ENCODE assay signal across 12 cellular contexts in the genomic region with DNA sequence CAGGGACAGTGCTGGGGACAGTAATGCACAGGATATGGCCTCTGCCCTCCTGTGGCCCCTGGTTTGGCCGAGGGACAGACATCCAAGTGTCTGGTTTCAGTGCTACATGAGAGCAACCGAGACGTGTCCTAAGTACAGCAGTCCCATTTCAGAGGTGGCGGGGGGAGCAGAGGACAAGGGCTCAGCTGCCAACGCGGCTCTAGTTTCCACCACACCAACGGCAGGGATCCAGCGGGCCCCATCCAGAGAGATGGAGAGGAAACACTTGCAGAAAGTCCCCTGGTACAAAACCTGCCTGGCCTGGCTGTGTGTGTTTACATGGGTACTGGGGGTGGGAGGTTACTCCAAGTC.
"Had no signal": no experiment of that assay in that cellular context is flagged by ENCODE, and none has a peak within 500 bp of the region (broad histone marks: within the 10 kb centered on the region; RNA-seq: fewer than 3 reads in every experiment).

No MANE protein-coding gene starts in this region.

- H3K4me1 ChIP-seq: tibial artery had no signal

- H3K4me1 Mint-ChIP-seq: endodermal cell had no signal

- H3K27me3 ChIP-seq: foreskin keratinocyte had no signal

- DNase-seq: activated naive CD8-positive, alpha-beta T cell treated with anti-CD3 and anti-CD28 coated beads, Interleukin-2, amount 10 ng/mL, durations not matched to agents 7 days and 5 days; anterior cingulate cortex; foreskin keratinocyte; heart left ventricle; left ventricle myocardium superior; mesenchymal stem cell; stimulated activated CD4-positive, alpha-beta T cell treated with anti-CD3 and anti-CD28 coated beads, Interleukin-15, amount 100 ng/mL, for 24 hours; T1000 had no signal

- H3K9me3 Mint-ChIP-seq: activated CD4-positive, alpha-beta memory T cell treated with anti-CD3 and anti-CD28 coated beads, Interleukin-2, amount 10 ng/mL, durations not matched to agents 7 days and 5 days; activated naive CD8-positive, alpha-beta T cell treated with anti-CD3 and anti-CD28 coated beads, Interleukin-2, amount 10 ng/mL, durations not matched to agents 7 days and 5 days; activated T-helper 2 cell treated with anti-CD3 and anti-CD28 coated beads, Interferon-gamma antibody, Interleukin-2, Interleukin-4, amounts not matched to agents 10 μg/mL and 5 μg/mL and 100 μg/mL, durations not matched to agents 14 hours and 24 hours and 36 hours; endodermal cell had no signal

- H3K9me3 ChIP-seq: heart left ventricle, tibial artery had no signal

- H3K4me3 ChIP-seq: heart left ventricle, tibial artery had no signal

- H3K27ac Mint-ChIP-seq: activated CD4-positive, alpha-beta memory T cell treated with anti-CD3 and anti-CD28 coated beads, Interleukin-2, amount 10 ng/mL, durations not matched to agents 7 days and 5 days; activated T-helper 2 cell treated with anti-CD3 and anti-CD28 coated beads, Interferon-gamma antibody, Interleukin-2, Interleukin-4, amounts not matched to agents 10 μg/mL and 5 μg/mL and 100 μg/mL, durations not matched to agents 14 hours and 24 hours and 36 hours; endodermal cell had no signal

- H3K27ac ChIP-seq: foreskin keratinocyte, heart left ventricle, tibial artery had no signal

- ATAC-seq: foreskin keratinocyte, heart left ventricle, left ventricle myocardium superior had no signal

- H3K4me3 Mint-ChIP-seq: activated CD4-positive, alpha-beta memory T cell treated with anti-CD3 and anti-CD28 coated beads, Interleukin-2, amount 10 ng/mL, durations not matched to agents 7 days and 5 days; activated naive CD8-positive, alpha-beta T cell treated with anti-CD3 and anti-CD28 coated beads, Interleukin-2, amount 10 ng/mL, durations not matched to agents 7 days and 5 days; endodermal cell had no signal

- H3K27me3 Mint-ChIP-seq: activated CD4-positive, alpha-beta memory T cell treated with anti-CD3 and anti-CD28 coated beads, Interleukin-2, amount 10 ng/mL, durations not matched to agents 7 days and 5 days; activated naive CD8-positive, alpha-beta T cell treated with anti-CD3 and anti-CD28 coated beads, Interleukin-2, amount 10 ng/mL, durations not matched to agents 7 days and 5 days had no signal
